Comparison of ENCODE assay signal across 20 cellular contexts in the genomic region with DNA sequence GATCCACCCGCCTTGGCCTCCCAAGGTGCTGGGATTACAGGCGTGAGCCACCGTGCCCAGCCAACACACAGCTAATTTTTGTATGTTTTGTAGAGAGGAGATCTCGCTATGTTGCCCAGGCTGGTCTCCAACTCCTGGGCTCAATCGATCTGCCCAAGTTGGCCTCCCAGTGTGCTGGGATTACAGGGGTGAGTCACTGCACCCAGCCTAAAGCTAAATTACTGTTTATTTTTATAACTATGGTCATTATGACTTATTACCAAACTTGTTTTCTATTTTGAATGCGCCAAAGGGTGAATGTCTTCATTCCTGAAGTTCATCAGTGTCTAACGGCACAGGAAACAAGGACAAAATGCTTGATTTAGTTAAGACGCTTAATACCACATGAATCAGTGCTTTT. TPM values are rescaled to one million over a fixed set of nuclear protein-coding genes. Genes with fewer than 3 reads are reported as not detected.
DNase-seq lines count a peak whose midpoint lies in the region; TF ChIP-seq lines count a peak whose summit lies in the region.
"Had no signal": no experiment of that assay in that cellular context is flagged by ENCODE, and none has a peak within 500 bp of the region (broad histone marks: within the 10 kb centered on the region; RNA-seq: fewer than 3 reads in every experiment).

No MANE protein-coding gene starts in this region.

- no peak overlapping the region for H3K4me3 Mint-ChIP-seq in MCF 10A (ENCODE audit: unreplicated experiment)
- H3K4me3 Mint-ChIP-seq: CD14-positive monocyte; CD4-positive, alpha-beta memory T cell; GM23338; HFFc6 had no signal

- no peak overlapping the region for H3K4me2 ChIP-seq in mammary epithelial cell (ENCODE audit: insufficient read depth, low read depth, low read length)
- H3K4me2 ChIP-seq: A549, BLaER1, GM23338 had no signal

- BruUV-seq in MCF 10A (replicated peaks; lab: Mats Ljungman, UMichigan) (no TSS peak), mammary epithelial cell (replicated peaks; lab: Mats Ljungman, UMichigan) (no TSS peak)

- H3K4me1 ChIP-seq in breast epithelium (no peaks in the 10 kb centered on the region), mammary epithelial cell (ENCODE audit: insufficient read depth, low read length) (no peaks in the 10 kb centered on the region)
- H3K4me1 ChIP-seq: A549, BLaER1 had no signal

- no peaks in the 10 kb centered on the region for H3K27me3 Mint-ChIP-seq in MCF 10A (ENCODE audit: insufficient read depth, unreplicated experiment)

- H3K27ac Mint-ChIP-seq in MCF 10A (ENCODE audit: low read depth, unreplicated experiment), result no peak overlapping the region
- H3K27ac Mint-ChIP-seq: CD4-positive, alpha-beta memory T cell; GM23338; HFFc6 had no signal

- no peaks in the 10 kb centered on the region for H3K36me3 ChIP-seq in breast epithelium
- H3K36me3 ChIP-seq in MG63, result no peaks in the 10 kb centered on the region
- no peaks in the 10 kb centered on the region for H3K36me3 ChIP-seq in mammary epithelial cell (ENCODE audit: insufficient read depth, low read length)
- H3K36me3 ChIP-seq: BLaER1 had no signal

- no peaks in the 10 kb centered on the region for H3K79me2 ChIP-seq in mammary epithelial cell (ENCODE audit: insufficient read depth, low read length)

- H3K27ac ChIP-seq in breast epithelium (no peak overlapping the region), mammary epithelial cell (ENCODE audit: insufficient read depth, low read depth, low read length) (no peak overlapping the region)
- H3K27ac ChIP-seq: 22Rv1, A549, BLaER1, HL-60 had no signal

- TF ChIP-seq CTCF in MCF 10A (IDR thresholded peaks at IDR 0.05; ENCODE audit: unreplicated experiment), result no peak
- TF ChIP-seq CTCF in breast epithelium (IDR thresholded peaks at IDR 0.05), result no peak
- no peak for TF ChIP-seq CTCF in mammary epithelial cell (conservative IDR thresholded peaks at IDR 0.05 in 1 of 2, IDR thresholded peaks at IDR 0.05 in 1 of 2; ENCODE audit: extremely low read depth in 1 of 2, insufficient read depth in 1 of 2, low read depth in 1 of 2, low read length in 2 of 2)
- no peak for TF ChIP-seq CTCF in fibroblast of mammary gland (conservative IDR thresholded peaks at IDR 0.05; ENCODE audit: control insufficient read depth, insufficient read depth, low read depth, low read length)

- H4K20me1 ChIP-seq in mammary epithelial cell (ENCODE audit: insufficient read depth, low read length), result no peaks in the 10 kb centered on the region
- H4K20me1 ChIP-seq: BLaER1 had no signal

- peak; percentile 35 for DNase-seq in MCF 10A (ENCODE audit: unreplicated experiment)
- DNase-seq in breast epithelium (ENCODE audit: low spot score in 2 of 2), result no peak
- peak; percentile 67 for DNase-seq in MG63
- DNase-seq in mammary epithelial cell, result peak; percentile 9
- DNase-seq in fibroblast of mammary gland (ENCODE audit: low read depth), result peak; percentile 22
- DNase-seq in stimulated activated naive CD4-positive, alpha-beta T cell (lab: John Stamatoyannopoulos, UW), result no peak
- no peak for DNase-seq in NCI-H345 (lab: John Stamatoyannopoulos, UW)
- DNase-seq in SK-N-DZ (ENCODE audit: low spot score), result no peak
- DNase-seq: AML-193; CD4-positive, alpha-beta memory T cell; DMS53; DND-41; GF-D8; HFFc6 had no signal

- H3K9me3 ChIP-seq in breast epithelium (no peaks in the 10 kb centered on the region), MG63 (no peaks in the 10 kb centered on the region), mammary epithelial cell (replicated peaks; ENCODE audit: insufficient read depth, low read length) (no peaks in the 10 kb centered on the region)
- H3K9me3 ChIP-seq: A549, BLaER1 had no signal

- H3K27me3 ChIP-seq in breast epithelium, result no peaks in the 10 kb centered on the region
- H3K27me3 ChIP-seq in MG63, result peaks cover 3% of the 10 kb centered on the region; the same call in 1 of the 2 replicates
- peaks cover 2% of the 10 kb centered on the region for H3K27me3 ChIP-seq in mammary epithelial cell (ENCODE audit: insufficient read depth, low read length)
- H3K27me3 ChIP-seq: BLaER1 had no signal

- dilution Hi-C loops in mammary epithelial cell (cut with HindIII; ENCODE audit: low sequenced_read_pairs), result loop anchor here (10.0 kb wide), 1 partner anchor 252 kb away; no protein-coding TSS in a partner anchor

- POLR2A ChIA-PET in MCF 10A (lab: Yijun Ruan, JAX), result no interaction called here

- no peaks in the 10 kb centered on the region for H3K36me3 Mint-ChIP-seq in MCF 10A (ENCODE audit: insufficient read depth, unreplicated experiment)
- H3K36me3 Mint-ChIP-seq: CD14-positive monocyte; CD4-positive, alpha-beta memory T cell had no signal

- in situ Hi-C loops in mammary epithelial cell (cut with MboI; ENCODE audit: low sequenced_read_pairs in 2 of 2), result loop anchor here in 1 of 2 donors (10.0 kb wide), 1 partner anchor 162 kb away; no protein-coding TSS in a partner anchor

- H3K4me3 ChIP-seq in breast epithelium, result no peak overlapping the region
- no peak overlapping the region for H3K4me3 ChIP-seq in MG63
- H3K4me3 ChIP-seq in mammary epithelial cell (replicated peaks in 1 of 3; ENCODE audit: insufficient read depth in 1 of 3, low read depth in 2 of 3, low read length in 3 of 3), result no peak overlapping the region
- no peak overlapping the region for H3K4me3 ChIP-seq in fibroblast of mammary gland (ENCODE audit: control insufficient read depth, low read depth, low read length)
- H3K4me3 ChIP-seq: A549, BLaER1, GM23338 had no signal

- intact Hi-C loops in MCF 10A (cut with micrococcal nuclease), result no loop called here
- intact Hi-C loops in breast epithelium (cut with DNase I; ENCODE audit: low total_unique reads), result no loop called here
- intact Hi-C loops in mammary epithelial cell (cut with micrococcal nuclease), result loop anchor here (10.0 kb wide), 1 partner anchor 652 kb away; no protein-coding TSS in a partner anchor

- no peaks in the 10 kb centered on the region for H3K4me1 Mint-ChIP-seq in MCF 10A (ENCODE audit: insufficient read depth, unreplicated experiment)
- H3K4me1 Mint-ChIP-seq: CD14-positive monocyte; CD4-positive, alpha-beta memory T cell; GM23338 had no signal

- no peak for TF ChIP-seq POLR2A in breast epithelium (IDR thresholded peaks at IDR 0.05)

- CTCF ChIA-PET in MCF 10A (lab: Yijun Ruan, JAX) (interaction anchor here (0.9 kb wide), 1 partner anchor 242 kb away, joined by 3 read pairs; no protein-coding TSS in a partner anchor), mammary epithelial cell (lab: Charles Lee; ENCODE audit: low non-redundant PET) (no interaction called here)

- 86% methylated on average over 8 of the region's 8 CpGs for WGBS in mammary epithelial cell (ENCODE audit: low coverage, missing lambda C conversion rate)

- no peaks in the 10 kb centered on the region for H3K9me3 Mint-ChIP-seq in MCF 10A (ENCODE audit: unreplicated experiment)
- H3K9me3 Mint-ChIP-seq: GM23338, HFFc6 had no signal

- no peak overlapping the region for H2AFZ ChIP-seq in mammary epithelial cell (ENCODE audit: low read depth, low read length)
- H2AFZ ChIP-seq: GM23338 had no signal

- no peak overlapping the region for H3K9ac ChIP-seq in mammary epithelial cell (ENCODE audit: insufficient read depth, low read length)
- H3K9ac ChIP-seq: BLaER1 had no signal

RNA-seq across cellular contexts. Expression of gene GREB1L, which starts 38.9 kb away (rescaled TPM):
- total RNA-seq in MCF 10A (2022) (9.4 and 11.0 TPM in 2 replicates), breast epithelium (10 to 100 TPM in 1 of 3 donors, 1 to 10 TPM in 2; 6.6 to 75.7 (median 8.9) TPM), mammary epithelial cell (1 to 10 TPM; 1.7 to 2.0 TPM)
- 0.07 and 2.7 TPM in 2 replicates for total RNA-seq in MG63 (2014; rRNA removed; shearing (Covaris generic); ENCODE audit: low replicate concordance)
- 1.2 TPM for polyA plus RNA-seq in mammary epithelial cell
- 2.7 TPM for polyA minus RNA-seq in mammary epithelial cell
- 12.8 and 20.4 TPM in 2 replicates for polyA plus RNA-seq in SK-N-DZ (2014; cell fraction: cytosol; rRNA removed)
- polyA plus RNA-seq in SK-N-DZ (2014; cell fraction: nucleus; rRNA removed), result 20.3 and 39.6 TPM in 2 replicates
- total RNA-seq: CD4-positive, alpha-beta memory T cell had no signal

Comparison
In these comparisons a context has a peak if more than half of its experiments do, and no peak if none do; other contexts are left out.
1. DNase-seq: peak in MCF 10A (single experiment), MG63 (single experiment), mammary epithelial cell (single experiment) and fibroblast of mammary gland (single experiment); none in breast epithelium (0 of 2), stimulated activated naive CD4-positive, alpha-beta T cell (0 of 6), NCI-H345 (single experiment) and SK-N-DZ (single experiment).